Comparison of ENCODE assay signal across 22 cellular contexts in the genomic region with DNA sequence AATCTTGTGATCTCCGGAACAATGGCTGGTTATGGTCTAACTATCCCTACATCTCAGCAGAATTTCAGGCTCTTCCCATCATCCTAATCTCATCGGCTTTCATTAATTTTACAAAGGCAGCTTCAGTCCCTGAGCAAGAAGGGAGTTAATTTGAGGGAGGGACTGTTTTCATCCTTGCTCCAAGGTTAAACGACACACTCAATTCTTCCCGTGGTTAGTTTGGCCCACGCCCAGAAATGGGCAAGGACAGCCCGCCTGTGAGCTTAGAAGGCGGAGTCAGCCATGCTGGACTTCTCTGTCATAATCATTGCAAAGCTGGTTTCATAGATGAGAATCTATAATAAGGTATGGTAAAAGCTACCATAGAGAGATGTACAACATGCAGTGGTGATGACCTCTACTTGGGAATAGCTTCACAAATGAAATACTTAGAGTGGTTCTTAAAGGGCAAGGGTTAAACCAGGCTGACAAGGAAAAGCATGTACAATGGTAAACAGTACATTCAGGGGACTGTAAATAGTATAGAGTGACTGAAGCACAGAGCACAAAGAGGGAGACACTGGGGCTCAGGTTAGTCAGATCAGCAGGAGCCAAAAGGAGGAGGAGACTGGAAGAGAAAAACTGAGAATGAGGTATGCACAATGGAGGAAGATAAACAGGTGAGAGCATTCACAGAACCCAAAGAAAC.
"Had no signal": no experiment of that assay in that cellular context is flagged by ENCODE, and none has a peak within 500 bp of the region (broad histone marks: within the 10 kb centered on the region; RNA-seq: fewer than 3 reads in every experiment).

No MANE protein-coding gene starts in this region.

- H3K9me3 ChIP-seq: colonic mucosa, lower lobe of right lung, tibial artery had no signal

- ATAC-seq: activated CD8-positive, alpha-beta T cell treated with anti-CD3 and anti-CD28 coated beads for 36 hours; activated naive CD8-positive, alpha-beta T cell treated with anti-CD3 and anti-CD28 coated beads, Interleukin-2, amount 50 U/mL, for 24 hours; activated T-helper 17 cell treated with anti-CD3 and anti-CD28 coated beads, Interleukin-2, amount 50 U/mL, for 72 hours; foreskin keratinocyte; lower lobe of right lung had no signal

- H3K4me3 ChIP-seq: colonic mucosa, lower lobe of right lung, tibial artery had no signal

- H3K4me1 ChIP-seq: colonic mucosa, foreskin keratinocyte, lower lobe of right lung had no signal

- FAIRE-seq: urothelium cell line had no signal

- DNase-seq: activated CD4-positive, alpha-beta T cell treated with anti-CD3 and anti-CD28 coated beads, Interleukin-2, amount 10 ng/mL, durations not matched to agents 24 days and 14 days; activated CD8-positive, alpha-beta T cell treated with anti-CD3 and anti-CD28 coated beads for 36 hours; activated naive CD4-positive, alpha-beta T cell treated with anti-CD3 and anti-CD28 coated beads, Interleukin-2, amount 10 ng/mL, durations not matched to agents 7 days and 5 days; activated naive CD8-positive, alpha-beta T cell treated with anti-CD3 and anti-CD28 coated beads, Interleukin-2, amount 50 U/mL, for 24 hours; activated T-cell treated with anti-CD3 and anti-CD28 coated beads, Interleukin-2, amount 50 U/mL, for 1 hour; aorta; brain microvascular endothelial cell; central memory CD4-positive, alpha-beta T cell; colonic mucosa; foreskin keratinocyte; hippocampal formation; islet precursor cell; lower lobe of right lung; occipital lobe; retina; stimulated activated CD4-positive, alpha-beta T cell treated with anti-CD3 and anti-CD28 coated beads, Interleukin-12 subunit alpha, Interleukin-12 subunit beta, amount 100 ng/mL, for 4 hours; stimulated activated CD4-positive, alpha-beta T cell treated with anti-CD3 and anti-CD28 coated beads, Interleukin-1b, Interleukin-23, amount 100 ng/mL, for 48 hours; stimulated activated CD8-positive, alpha-beta memory T cell treated with anti-CD3 and anti-CD28 coated beads, Interleukin-4, amount 100 ng/mL, for 48 hours; stimulated activated naive CD4-positive, alpha-beta T cell; tibial artery had no signal

- H3K27me3 ChIP-seq: brain microvascular endothelial cell, colonic mucosa, foreskin keratinocyte, tibial artery had no signal

- H3K36me3 ChIP-seq: brain microvascular endothelial cell, colonic mucosa, lower lobe of right lung, tibial artery had no signal
